In the genomic region with DNA sequence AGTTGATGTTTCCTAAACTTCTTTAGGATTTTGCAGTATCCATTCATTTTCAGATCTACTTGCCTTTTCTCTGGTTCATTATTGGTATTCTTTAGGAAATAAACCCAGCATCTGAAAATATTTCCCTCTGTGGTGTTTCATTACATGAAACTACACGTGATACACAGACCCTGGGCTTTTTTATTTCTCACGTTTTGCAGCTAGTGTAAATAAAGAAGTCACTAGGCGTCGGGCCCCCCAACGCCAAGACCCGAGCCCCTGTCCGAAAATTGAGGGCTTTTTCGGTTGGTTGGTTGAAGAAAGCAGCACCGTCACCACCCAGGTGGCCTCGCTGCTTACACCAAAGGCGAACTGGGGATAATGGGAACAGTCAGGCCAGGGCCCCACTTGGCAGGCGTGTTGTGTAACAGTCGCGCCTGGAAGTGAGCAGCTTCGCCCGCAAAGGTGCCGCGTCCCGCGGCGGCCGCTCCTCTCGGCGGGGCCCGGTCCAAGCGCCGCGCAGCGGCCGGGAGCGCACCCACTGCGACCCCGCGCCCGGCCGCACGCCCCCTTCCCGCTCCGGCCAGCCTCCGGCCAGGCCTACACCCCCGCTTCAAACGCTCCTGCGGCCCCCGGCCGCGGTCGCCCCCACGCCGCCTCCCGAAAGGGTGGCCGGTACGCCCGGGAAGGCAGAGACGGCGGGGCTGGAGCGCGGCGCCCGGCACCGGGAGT, we compare ENCODE assay signal across 8 cellular contexts. TPM values are rescaled to one million over a fixed set of nuclear protein-coding genes. Genes with fewer than 3 reads are reported as not detected.
A peak's percentile ranks its signal among the peaks of the same experiment; 100 is the strongest.
DNase-seq lines count a peak whose midpoint lies in the region; ATAC-seq, FAIRE-seq and TF ChIP-seq lines count a peak whose summit lies in the region.

No MANE protein-coding gene starts in this region.

- TF ChIP-seq POLR2A in A549 (IDR thresholded peaks at IDR 0.05; ENCODE audit: low read length), result peak; percentile 58

- CTCF ChIA-PET in A549 (lab: Yijun Ruan, JAX), result interaction anchor here (0.6 to 1.2 kb wide), 3 partner anchors 164 to 194 kb away, joined by 3 to 4 read pairs (median 3); no protein-coding TSS in a partner anchor

- H3K4me1 Mint-ChIP-seq in nephron, result peaks cover 23% of the 10 kb centered on the region

- FAIRE-seq in A549 (lab: Jason Lieb, UNC) (no peak), RCC 7860 (lab: Jason Lieb, UNC) (no peak)

- H3K4me2 ChIP-seq in A549, result peak overlapping the region; percentile 70

- DNase-seq in A549 (ENCODE audit: low read depth in 1 of 2, low spot score in 1 of 2), result peak in 1 of 2 experiments; percentile 64
- peak; percentile 15 for DNase-seq in RCC 7860 (ENCODE audit: low spot score)
- DNase-seq in activated gamma-delta T cell treated with Interleukin-2 at 50 U/mL for 16 hours, result peak; percentile 31
- DNase-seq in foreskin fibroblast, result peak; percentile 32 to 70

- TF ChIP-seq RAD21 in A549 (conservative IDR thresholded peaks at IDR 0.05 in 1 of 2, IDR thresholded peaks at IDR 0.05 in 1 of 2), result no peak

- no peaks in the 10 kb centered on the region for H3K27me3 ChIP-seq in thymus (ENCODE audit: control insufficient read depth, insufficient read depth)

- peaks cover 11% of the 10 kb centered on the region for H3K36me3 Mint-ChIP-seq in nephron (ENCODE audit: low read depth)

- TF ChIP-seq CTCF in A549 (IDR thresholded peaks at IDR 0.05) (peak; percentile 3; the same call in 1 of the 3 replicates), foreskin fibroblast (IDR thresholded peaks at IDR 0.05; ENCODE audit: low read depth, low read length) (no peak), nephron (IDR thresholded peaks at IDR 0.05; ENCODE audit: unreplicated experiment in 3 of 3) (no peak)

- peak; percentile 42 to 44 for ATAC-seq in A549
- ATAC-seq in GM21529 (IDR thresholded peaks at IDR 0.05; ENCODE audit: unreplicated experiment), result peak; percentile 24
- ATAC-seq in HG03196 (IDR thresholded peaks at IDR 0.05; ENCODE audit: unreplicated experiment), result no peak

- H3K4me1 ChIP-seq in A549, result peaks cover 37% of the 10 kb centered on the region
- peaks cover 12% of the 10 kb centered on the region for H3K4me1 ChIP-seq in thymus (ENCODE audit: control insufficient read depth, insufficient read depth, low read length)

- POLR2A ChIA-PET in A549 (lab: Yijun Ruan, JAX), result interaction anchor here (1.0 kb wide), 1 partner anchor 209 kb away, joined by 4 read pairs; no protein-coding TSS in a partner anchor

- peak overlapping the region; percentile 98 for H3K27ac ChIP-seq in A549
- peak overlapping the region; percentile 99 for H3K27ac ChIP-seq in thymus (ENCODE audit: low read depth)

- peak overlapping the region; percentile 57 to 84 (median 63) for H3K27ac Mint-ChIP-seq in nephron

- peaks cover 9% of the 10 kb centered on the region for H3K9me3 Mint-ChIP-seq in nephron

- TF ChIP-seq EP300 in A549 (IDR thresholded peaks at IDR 0.05), result no peak

- H3K36me3 ChIP-seq in thymus (ENCODE audit: control insufficient read depth, insufficient read depth), result no peaks in the 10 kb centered on the region

- H3K27me3 Mint-ChIP-seq in nephron (ENCODE audit: low read depth), result no peaks in the 10 kb centered on the region

- H3K4me3 ChIP-seq in A549 (peak overlapping the region; percentile 93), foreskin fibroblast (ENCODE audit: low read depth in 1 of 2, low read length in 2 of 2) (peak overlapping the region; percentile 92 to 93), thymus (ENCODE audit: low read length) (peak overlapping the region; percentile 97)

- peak overlapping the region; percentile 86 to 88 (median 87) for H3K4me3 Mint-ChIP-seq in nephron

- no peaks in the 10 kb centered on the region for H3K9me3 ChIP-seq in A549
- H3K9me3 ChIP-seq in thymus (ENCODE audit: control insufficient read depth), result no peaks in the 10 kb centered on the region

- WGBS in A549 (ENCODE audit: missing lambda C conversion rate), result under 1% methylated on average over 12 of the region's 60 CpGs
- whole genome bisulfite sequencing in thymus, result under 1% methylated on average over 60 of the region's 60 CpGs

TF ChIP-seq in A549, 52 proteins besides CTCF, POLR2A, EP300 and RAD21:
- no peak for TF ChIP-seq GATA3 (IDR thresholded peaks at IDR 0.05; ENCODE audit: borderline replicate concordance)
- peak; percentile 46; the same call in 1 of the 2 replicates for TF ChIP-seq PHF8 (IDR thresholded peaks at IDR 0.05; ENCODE audit: borderline replicate concordance, low read depth)
- peak; percentile 41; the same call in 1 of the 2 replicates for TF ChIP-seq MAX (IDR thresholded peaks at IDR 0.05)
- peak; percentile 87; the same call in 1 of the 2 replicates for TF ChIP-seq FOSB (CRISPR knock-in tag; IDR thresholded peaks at IDR 0.05)
- no peak for TF ChIP-seq PBX3 (IDR thresholded peaks at IDR 0.05)
- TF ChIP-seq TP53 (CRISPR knock-in tag; IDR thresholded peaks at IDR 0.05), result peak; percentile 94
- no peak for TF ChIP-seq JUNB (IDR thresholded peaks at IDR 0.05)
- TF ChIP-seq JUN (IDR thresholded peaks at IDR 0.05), result peak in 1 of 2 experiments; percentile 55; a peak in 3 of 5 replicates
- TF ChIP-seq FOSL2 (IDR thresholded peaks at IDR 0.05), result no peak
- TF ChIP-seq FOSL2 (CRISPR knock-in tag; IDR thresholded peaks at IDR 0.05), result 0 out of 2 replicates have a peak, but pooled peaks have one; percentile 8
- no peak for TF ChIP-seq HOXB13 (CRISPR knock-in tag; IDR thresholded peaks at IDR 0.05; ENCODE audit: low read depth)
- TF ChIP-seq BCL3 (IDR thresholded peaks at IDR 0.05), result peak; percentile 38; the same call in 2 of the 3 replicates
- TF ChIP-seq FOXS1 (CRISPR knock-in tag; IDR thresholded peaks at IDR 0.05), result 0 out of 2 replicates have a peak, but pooled peaks have one; percentile 4
- TF ChIP-seq ESRRA (IDR thresholded peaks at IDR 0.05; ENCODE audit: borderline replicate concordance, low read length), result no peak
- TF ChIP-seq, protein P1, sequence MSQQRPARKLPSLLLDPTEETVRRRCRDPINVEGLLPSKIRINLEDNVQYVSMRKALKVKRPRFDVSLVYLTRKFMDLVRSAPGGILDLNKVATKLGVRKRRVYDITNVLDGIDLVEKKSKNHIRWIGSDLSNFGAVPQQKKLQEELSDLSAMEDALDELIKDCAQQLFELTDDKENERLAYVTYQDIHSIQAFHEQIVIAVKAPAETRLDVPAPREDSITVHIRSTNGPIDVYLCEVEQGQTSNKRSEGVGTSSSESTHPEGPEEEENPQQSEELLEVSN (IDR thresholded peaks at IDR 0.05; ENCODE audit: borderline replicate concordance, low read depth), result 0 out of 2 replicates have a peak, but pooled peaks have one; percentile 19
- TF ChIP-seq BHLHE40 (IDR thresholded peaks at IDR 0.05; ENCODE audit: low read depth, low read length), result no peak
- peak in 1 of 2 experiments; percentile 54; a peak in 1 of 4 replicates for TF ChIP-seq CEBPB (IDR thresholded peaks at IDR 0.05)
- no peak for TF ChIP-seq KDM5A (IDR thresholded peaks at IDR 0.05)
- peak; percentile 56; the same call in 1 of the 2 replicates for TF ChIP-seq RARB (CRISPR knock-in tag; IDR thresholded peaks at IDR 0.05)
- TF ChIP-seq NFE2L2 (conservative IDR thresholded peaks at IDR 0.05; ENCODE audit: low read length), result no peak
- TF ChIP-seq HOXA7 (CRISPR knock-in tag; IDR thresholded peaks at IDR 0.05), result no peak
- TF ChIP-seq MAZ (IDR thresholded peaks at IDR 0.05; ENCODE audit: borderline replicate concordance, low read depth, low read length), result no peak

RNA-seq across cellular contexts. Expression of gene DUSP16, which starts 1.2 kb away (rescaled TPM):
- polyA plus RNA-seq in A549 (2011; rRNA removed), result 34.7 and 43.0 TPM in 2 replicates
- 5.9 and 7.2 TPM in 2 replicates for polyA plus RNA-seq in A549 (2012; cell fraction: cytosol; rRNA removed)
- 6.1 and 6.2 TPM in 2 replicates for polyA plus RNA-seq in A549 (2012; cell fraction: nucleus; rRNA removed)
- polyA plus RNA-seq in A549 (2017; fragmentation: RNase III; extraction: RNeasy Plus Mini Kit Qiagen cat#74134 plus additional on column Dnase treatment), result 13.1 to 19.0 TPM (median 18.2 TPM) in 3 replicates
- 40.7 and 54.4 TPM in 2 replicates for polyA minus RNA-seq in A549 (2011; rRNA and poly(A)+ RNA removed)
- polyA plus RNA-seq in thymus, result 18.2 TPM

RNA-seq across cellular contexts. Expression of gene CREBL2, which starts 50.2 kb away (rescaled TPM):
- polyA plus RNA-seq in A549 (2011; rRNA removed) (30.9 and 31.4 TPM in 2 replicates), A549 (2017; fragmentation: RNase III; extraction: RNeasy Plus Mini Kit Qiagen cat#74134 plus additional on column Dnase treatment) (21.9 to 24.3 TPM (median 23.9 TPM) in 3 replicates), thymus (29.3 TPM)
- 8.2 and 9.4 TPM in 2 replicates for polyA plus RNA-seq in A549 (2012; cell fraction: cytosol; rRNA removed)
- 2.9 and 4.2 TPM in 2 replicates for polyA plus RNA-seq in A549 (2012; cell fraction: nucleus; rRNA removed)
- 12.2 and 13.6 TPM in 2 replicates for polyA minus RNA-seq in A549 (2011; rRNA and poly(A)+ RNA removed)
